Comparison of ENCODE assay signal across 18 cellular contexts in genomic region chr10:58817499-58817898, GRCh38.
DNase-seq lines count a peak whose midpoint lies in the region; ATAC-seq, FAIRE-seq and TF ChIP-seq lines count a peak whose summit lies in the region.
"Had no signal": no experiment of that assay in that cellular context is flagged by ENCODE, and none has a peak within 500 bp of the region (broad histone marks: within the 10 kb centered on the region; RNA-seq: fewer than 3 reads in every experiment).

No MANE protein-coding gene starts in this region.

- no peak for TF ChIP-seq EP300 in A549 (IDR thresholded peaks at IDR 0.05)

- H3K27me3 Mint-ChIP-seq in nephron (ENCODE audit: low read depth): no peaks in the 10 kb centered on the region
- H3K27me3 Mint-ChIP-seq: CD4-positive, CD25-positive, alpha-beta regulatory T cell; stimulated activated naive CD8-positive, alpha-beta T cell treated with anti-CD3 and anti-CD28 coated beads, Interleukin-15, Interleukin-2, amounts not matched to agents 100 ng/mL and 50 ng/mL, for 24 hours had no signal

- H3K4me1 ChIP-seq in A549 (peaks cover 59% of the 10 kb centered on the region), heart left ventricle (peaks cover 0 to 40% (median 12%) of the 10 kb centered on the region in 12 donors), prostate gland (replicated peaks) (no peaks in the 10 kb centered on the region)
- H3K4me1 ChIP-seq: gastroesophageal sphincter had no signal

- H3K4me3 ChIP-seq in A549 (no peak overlapping the region), heart left ventricle (no peak overlapping the region), prostate gland (no peak overlapping the region)
- H3K4me3 ChIP-seq: gastroesophageal sphincter had no signal

- H3K4me3 Mint-ChIP-seq in nephron: no peak overlapping the region
- H3K4me3 Mint-ChIP-seq in stimulated activated effector memory CD8-positive, alpha-beta T cell treated with anti-CD3 and anti-CD28 coated beads, Interleukin-12 subunit alpha, Interleukin-12 subunit beta, amount 100 ng/mL, for 72 hours: no peak overlapping the region
- H3K4me3 Mint-ChIP-seq: activated T-helper 1 cell treated with anti-CD3 and anti-CD28 coated beads, Interleukin-12 subunit alpha, Interleukin-12 subunit beta, Interleukin-2, Interleukin-4 antibody, amounts not matched to agents 30 ng/mL and 10 ng/mL and 1 ng/mL, durations not matched to agents 14 hours and 24 hours and 36 hours; CD4-positive, CD25-positive, alpha-beta regulatory T cell; HFFc6; stimulated activated naive CD8-positive, alpha-beta T cell treated with anti-CD3 and anti-CD28 coated beads, Interleukin-15, Interleukin-2, amounts not matched to agents 100 ng/mL and 50 ng/mL, for 24 hours; WTC11 had no signal

- H3K27ac Mint-ChIP-seq in nephron: peak overlapping the region; percentile 62 to 91 (median 90)
- no peak overlapping the region for H3K27ac Mint-ChIP-seq in stimulated activated effector memory CD8-positive, alpha-beta T cell treated with anti-CD3 and anti-CD28 coated beads, Interleukin-12 subunit alpha, Interleukin-12 subunit beta, amount 100 ng/mL, for 72 hours
- H3K27ac Mint-ChIP-seq: activated T-helper 1 cell treated with anti-CD3 and anti-CD28 coated beads, Interleukin-12 subunit alpha, Interleukin-12 subunit beta, Interleukin-2, Interleukin-4 antibody, amounts not matched to agents 30 ng/mL and 10 ng/mL and 1 ng/mL, durations not matched to agents 14 hours and 24 hours and 36 hours; CD4-positive, CD25-positive, alpha-beta regulatory T cell; HFFc6; stimulated activated naive CD8-positive, alpha-beta T cell treated with anti-CD3 and anti-CD28 coated beads, Interleukin-15, Interleukin-2, amounts not matched to agents 100 ng/mL and 50 ng/mL, for 24 hours; WTC11 had no signal

- TF ChIP-seq RAD21 in A549 (conservative IDR thresholded peaks at IDR 0.05 in 1 of 2, IDR thresholded peaks at IDR 0.05 in 1 of 2): no peak

- POLR2A ChIA-PET in A549 (lab: Yijun Ruan, JAX): no interaction called here

- peaks cover 63% of the 10 kb centered on the region for H3K4me1 Mint-ChIP-seq in nephron
- H3K4me1 Mint-ChIP-seq in stimulated activated effector memory CD8-positive, alpha-beta T cell treated with anti-CD3 and anti-CD28 coated beads, Interleukin-12 subunit alpha, Interleukin-12 subunit beta, amount 100 ng/mL, for 72 hours: no peaks in the 10 kb centered on the region
- H3K4me1 Mint-ChIP-seq: CD4-positive, CD25-positive, alpha-beta regulatory T cell had no signal

- CTCF ChIA-PET in A549 (lab: Yijun Ruan, JAX): interaction anchor here (0.6 to 2.1 kb wide), 4 partner anchors 8 to 286 kb away, joined by 3 to 7 read pairs (median 4); no protein-coding TSS in a partner anchor

- H3K9me3 Mint-ChIP-seq in nephron: no peaks in the 10 kb centered on the region
- no peaks in the 10 kb centered on the region for H3K9me3 Mint-ChIP-seq in stimulated activated effector memory CD8-positive, alpha-beta T cell treated with anti-CD3 and anti-CD28 coated beads, Interleukin-12 subunit alpha, Interleukin-12 subunit beta, amount 100 ng/mL, for 72 hours
- H3K9me3 Mint-ChIP-seq: activated T-helper 1 cell treated with anti-CD3 and anti-CD28 coated beads, Interleukin-12 subunit alpha, Interleukin-12 subunit beta, Interleukin-2, Interleukin-4 antibody, amounts not matched to agents 30 ng/mL and 10 ng/mL and 1 ng/mL, durations not matched to agents 14 hours and 24 hours and 36 hours; HFFc6; stimulated activated naive CD8-positive, alpha-beta T cell treated with anti-CD3 and anti-CD28 coated beads, Interleukin-15, Interleukin-2, amounts not matched to agents 100 ng/mL and 50 ng/mL, for 24 hours; WTC11 had no signal

- H3K36me3 ChIP-seq in heart left ventricle: peaks cover 0 to 21% (median 0%) of the 10 kb centered on the region in 9 donors
- H3K36me3 ChIP-seq in prostate gland: no peaks in the 10 kb centered on the region

- WGBS in A549 (ENCODE audit: missing lambda C conversion rate): 50% methylated on average over 2 of the region's 2 CpGs
- 14 to 30% (median 19%) methylated on average over 2 of the region's 2 CpGs for WGBS in heart left ventricle, 4 donors
- WGBS in prostate gland: 68% methylated on average over 2 of the region's 2 CpGs

- no peak for TF ChIP-seq CTCF in A549 (IDR thresholded peaks at IDR 0.05)
- no peak for TF ChIP-seq CTCF in heart left ventricle (IDR thresholded peaks at IDR 0.05)
- TF ChIP-seq CTCF in nephron (IDR thresholded peaks at IDR 0.05; ENCODE audit: unreplicated experiment in 3 of 3): no peak
- TF ChIP-seq CTCF in prostate gland (IDR thresholded peaks at IDR 0.05): no peak

- H3K36me3 Mint-ChIP-seq in nephron (ENCODE audit: low read depth): peaks cover 28% of the 10 kb centered on the region
- H3K36me3 Mint-ChIP-seq in stimulated activated effector memory CD8-positive, alpha-beta T cell treated with anti-CD3 and anti-CD28 coated beads, Interleukin-12 subunit alpha, Interleukin-12 subunit beta, amount 100 ng/mL, for 72 hours: no peaks in the 10 kb centered on the region
- H3K36me3 Mint-ChIP-seq: CD4-positive, CD25-positive, alpha-beta regulatory T cell; WTC11 had no signal

- peak overlapping the region; percentile 57 for H3K4me2 ChIP-seq in A549

- no peak for TF ChIP-seq POLR2A in A549 (IDR thresholded peaks at IDR 0.05; ENCODE audit: low read length)
- TF ChIP-seq POLR2A in heart left ventricle (IDR thresholded peaks at IDR 0.05): no peak
- TF ChIP-seq POLR2A in prostate gland (IDR thresholded peaks at IDR 0.05): no peak

- intact Hi-C loops in heart left ventricle (cut with DNase I): loop anchor here in 1 of 10 donors (10.0 kb wide), 1 partner anchor 257 kb away; no protein-coding TSS in a partner anchor
- intact Hi-C loops in prostate gland (cut with DNase I): no loop called here

- no peaks in the 10 kb centered on the region for H3K27me3 ChIP-seq in heart left ventricle
- no peaks in the 10 kb centered on the region for H3K27me3 ChIP-seq in prostate gland (replicated peaks; ENCODE audit: insufficient read depth)
- H3K27me3 ChIP-seq: gastroesophageal sphincter had no signal

- H3K27ac ChIP-seq in A549 (peak overlapping the region; percentile 9 to 12; a peak in 2 of 6 replicates), heart left ventricle (peak overlapping the region in 7 of 12 donors; percentile 4 to 56 (median 23)), prostate gland (no peak overlapping the region)

- H3K9me3 ChIP-seq in A549 (no peaks in the 10 kb centered on the region), heart left ventricle (no peaks in the 10 kb centered on the region), prostate gland (no peaks in the 10 kb centered on the region)
- H3K9me3 ChIP-seq: gastroesophageal sphincter had no signal

- DNase-seq in A549 (ENCODE audit: low read depth in 1 of 2, low spot score in 1 of 2) (peak in 1 of 2 experiments; percentile 21), NCI-H774 (lab: John Stamatoyannopoulos, UW) (peak; percentile 19), heart left ventricle (peak in 1 of 5 donors; percentile 20), prostate gland (ENCODE audit: low spot score) (no peak), medulla oblongata (ENCODE audit: extremely low spot score) (no peak)
- no peak for DNase-seq in stimulated activated effector memory CD8-positive, alpha-beta T cell treated with anti-CD3 and anti-CD28 coated beads, Interleukin-12 subunit alpha, Interleukin-12 subunit beta, amount 100 ng/mL, for 72 hours (ENCODE audit: low spot score in 2 of 2)
- DNase-seq: CD4-positive, CD25-positive, alpha-beta regulatory T cell; DMS79 treated with DMSO at 0.1 percent for 48 hours; HFFc6; NCI-H2171 treated with DMSO at 0.1 percent for 48 hours; stimulated activated CD4-positive, alpha-beta T cell treated with anti-CD3 and anti-CD28 coated beads, Interleukin-15, amount 100 ng/mL, for 24 hours had no signal

- ATAC-seq in A549 (peak in 1 of 2 experiments; percentile 32; a peak in 1 of 6 replicates), heart left ventricle (peak; percentile 62 to 84 (median 72)), HG03139 (IDR thresholded peaks at IDR 0.05; ENCODE audit: unreplicated experiment) (no peak)
- ATAC-seq in stimulated activated effector memory CD8-positive, alpha-beta T cell treated with anti-CD3 and anti-CD28 coated beads, Interleukin-12 subunit alpha, Interleukin-12 subunit beta, amount 100 ng/mL, for 72 hours: no peak
- ATAC-seq: gastroesophageal sphincter, WTC11 had no signal

- no peak for FAIRE-seq in A549 (lab: Jason Lieb, UNC)
- FAIRE-seq: colon had no signal

TF ChIP-seq in A549, 52 proteins besides CTCF, POLR2A, EP300 and RAD21 (continues in another document):
- TF ChIP-seq TP53 (CRISPR knock-in tag; IDR thresholded peaks at IDR 0.05) (no peak), MAZ (IDR thresholded peaks at IDR 0.05; ENCODE audit: borderline replicate concordance, low read depth, low read length) (no peak), HEYL (CRISPR knock-in tag; IDR thresholded peaks at IDR 0.05) (no peak), GATA3 (IDR thresholded peaks at IDR 0.05; ENCODE audit: borderline replicate concordance) (no peak), CBX8 (IDR thresholded peaks at IDR 0.05) (no peak), HMGXB4 (CRISPR knock-in tag; IDR thresholded peaks at IDR 0.05; ENCODE audit: borderline replicate concordance) (no peak), ESRRA (IDR thresholded peaks at IDR 0.05; ENCODE audit: borderline replicate concordance, low read length) (no peak), ATOH8 (CRISPR knock-in tag; IDR thresholded peaks at IDR 0.05; ENCODE audit: low read depth) (no peak)

Comparison
In these comparisons a context has a peak if more than half of its experiments do, and no peak if none do; other contexts are left out.
1. ATAC-seq: peak in heart left ventricle (4 of 4); none in HG03139 (single experiment) and stimulated activated effector memory CD8-positive, alpha-beta T cell treated with anti-CD3 and anti-CD28 coated beads, Interleukin-12 subunit alpha, Interleukin-12 subunit beta, amount 100 ng/mL, for 72 hours (single experiment).
2. H3K27ac ChIP-seq: peak in A549 (2 of 2) and heart left ventricle (7 of 12); none in prostate gland (0 of 2).